Comparison of ENCODE assay signal across 1 cellular context in the genomic region with DNA sequence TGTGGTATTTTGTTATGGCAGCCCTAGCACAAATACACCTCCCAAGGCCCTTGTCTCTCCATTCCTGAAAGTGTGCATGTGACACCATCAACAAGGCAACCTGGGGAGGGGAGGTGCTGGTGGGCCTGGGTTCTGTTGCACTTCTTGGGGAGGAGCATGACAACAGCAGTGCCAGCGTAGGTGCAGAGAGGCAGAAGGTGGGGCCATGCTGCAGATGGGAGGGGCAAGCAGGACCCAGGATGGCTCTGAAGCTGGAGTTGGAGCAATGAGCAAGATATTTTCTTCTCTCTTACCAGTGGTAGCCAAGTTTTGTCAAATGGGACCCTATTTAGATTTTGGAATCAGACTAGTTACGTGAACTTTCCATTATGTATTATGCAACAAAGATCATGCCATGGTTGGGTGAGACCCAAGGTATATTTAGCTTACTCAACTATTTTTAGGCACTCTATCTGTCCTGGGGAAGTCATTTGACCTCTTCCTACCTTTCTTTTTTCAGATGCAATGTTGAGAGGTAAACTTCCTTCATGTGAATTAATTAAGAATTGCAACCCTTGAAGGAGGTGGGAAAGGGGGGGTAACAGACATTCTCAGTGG.
TF ChIP-seq lines count a peak whose summit lies in the region.

No MANE protein-coding gene starts in this region.

TF ChIP-seq in IMR-90, 13 proteins besides CTCF, POLR2A, EP300 and RAD21 (continued from another document):
- TF ChIP-seq MXI1 (IDR thresholded peaks at IDR 0.05; ENCODE audit: borderline replicate concordance, low read depth, low read length) (no peak), RFX5 (IDR thresholded peaks at IDR 0.05; ENCODE audit: low read depth, low read length) (no peak), MAFK (IDR thresholded peaks at IDR 0.05; ENCODE audit: low read depth, low read length) (no peak), USF2 (IDR thresholded peaks at IDR 0.05; ENCODE audit: low read depth, low read length) (no peak)
